12 cellular contexts compared by ENCODE assay signal in the genomic region with DNA sequence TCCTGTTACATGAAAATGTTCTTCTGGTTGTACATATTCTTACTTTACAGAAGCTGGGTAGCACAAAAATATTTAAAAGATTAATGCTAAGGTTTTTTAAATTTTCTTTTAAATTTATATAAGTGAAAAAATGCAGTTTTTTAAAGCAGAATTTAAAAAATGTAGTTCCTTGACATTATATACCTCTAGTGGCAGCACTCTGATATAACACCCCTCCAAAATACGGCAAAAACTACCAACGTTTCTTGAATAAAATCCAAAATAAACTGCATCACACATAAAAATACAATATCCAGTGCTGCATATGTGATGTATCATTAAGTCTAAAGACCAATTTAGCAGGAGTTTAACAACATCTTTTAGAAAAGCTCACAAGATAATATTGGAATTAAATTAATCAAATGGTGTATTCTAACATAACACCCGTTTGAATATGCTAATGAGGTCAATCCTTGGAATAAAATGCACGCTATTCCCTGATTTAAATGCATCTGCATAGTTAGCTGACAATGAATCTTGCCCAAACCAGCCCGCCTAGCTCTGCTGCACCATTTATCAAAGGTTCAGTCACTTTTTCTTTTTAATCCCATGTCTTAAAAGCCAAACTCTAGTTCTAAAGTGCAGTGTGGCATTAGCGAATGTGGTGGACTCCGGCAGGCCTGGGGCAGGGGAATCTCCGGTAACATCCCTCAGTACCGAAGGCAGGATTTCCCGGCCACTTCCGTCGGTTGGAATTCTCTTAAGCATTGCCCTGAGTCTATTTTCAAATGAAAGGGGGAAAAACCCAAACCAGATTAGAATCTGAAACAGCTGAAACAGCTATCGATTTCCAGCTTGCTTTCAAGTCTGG. TPM values are rescaled to one million over a fixed set of nuclear protein-coding genes. Genes with fewer than 3 reads are reported as not detected.
DNase-seq lines count a peak whose midpoint lies in the region; ATAC-seq and TF ChIP-seq lines count a peak whose summit lies in the region.
"Had no signal": no experiment of that assay in that cellular context is flagged by ENCODE, and none has a peak within 500 bp of the region (broad histone marks: within the 10 kb centered on the region; RNA-seq: fewer than 3 reads in every experiment).

No MANE protein-coding gene starts in this region.

- ATAC-seq in PC-3 (no peak), foreskin keratinocyte (no peak), GM21381 (IDR thresholded peaks at IDR 0.05; ENCODE audit: unreplicated experiment) (no peak), HG02870 (IDR thresholded peaks at IDR 0.05; ENCODE audit: unreplicated experiment) (no peak)

- H3K4me1 ChIP-seq in PC-3 (ENCODE audit: insufficient read depth, low read length) (no peaks in the 10 kb centered on the region), foreskin keratinocyte (no peaks in the 10 kb centered on the region), testis (peaks cover 5% of the 10 kb centered on the region)

- H3K4me3 Mint-ChIP-seq in activated naive CD8-positive, alpha-beta T cell, result peak overlapping the region; percentile 79
- H3K4me3 Mint-ChIP-seq in activated naive CD8-positive, alpha-beta T cell treated with anti-CD3 and anti-CD28 coated beads for 36 hours, result no peak overlapping the region

- no peaks in the 10 kb centered on the region for H3K9me3 Mint-ChIP-seq in activated naive CD8-positive, alpha-beta T cell (ENCODE audit: low read depth)
- no peaks in the 10 kb centered on the region for H3K9me3 Mint-ChIP-seq in activated naive CD8-positive, alpha-beta T cell treated with anti-CD3 and anti-CD28 coated beads for 36 hours

- H3K9me3 ChIP-seq in PC-3 (ENCODE audit: low read length) (no peaks in the 10 kb centered on the region), testis (no peaks in the 10 kb centered on the region)
- H3K9me3 ChIP-seq: upper lobe of left lung had no signal

- TF ChIP-seq POLR2A in testis (IDR thresholded peaks at IDR 0.05), result no peak

- H3F3A ChIP-seq in PC-3 (ENCODE audit: low read length, unreplicated experiment), result no peaks in the 10 kb centered on the region

- H3K4me1 Mint-ChIP-seq in activated naive CD8-positive, alpha-beta T cell (ENCODE audit: low read depth), result peaks cover 7% of the 10 kb centered on the region
- H3K4me1 Mint-ChIP-seq in activated naive CD8-positive, alpha-beta T cell treated with anti-CD3 and anti-CD28 coated beads for 36 hours, result peaks cover 2% of the 10 kb centered on the region

- POLR2A ChIA-PET in PC-3 (lab: Charles Lee; ENCODE audit: unreplicated experiment), result no interaction called here

- WGBS in testis, 2 donors, result 4 to 9% methylated on average over 13 of the region's 13 CpGs

- H3K79me2 ChIP-seq in PC-3 (ENCODE audit: low read length), result no peaks in the 10 kb centered on the region

- no peaks in the 10 kb centered on the region for H3K36me3 ChIP-seq in PC-3 (ENCODE audit: low read depth, low read length)
- no peaks in the 10 kb centered on the region for H3K36me3 ChIP-seq in testis (ENCODE audit: low read depth, missing control alignments)
- H3K36me3 ChIP-seq: upper lobe of left lung had no signal

- no peaks in the 10 kb centered on the region for H3K36me3 Mint-ChIP-seq in activated naive CD8-positive, alpha-beta T cell
- H3K36me3 Mint-ChIP-seq in activated naive CD8-positive, alpha-beta T cell treated with anti-CD3 and anti-CD28 coated beads for 36 hours, result no peaks in the 10 kb centered on the region

- H3K27ac ChIP-seq in PC-3 (ENCODE audit: low read length) (no peak overlapping the region), foreskin keratinocyte (no peak overlapping the region), testis (peak overlapping the region in 1 of 2 donors; percentile 2)
- H3K27ac ChIP-seq: upper lobe of left lung had no signal

- H4K20me1 ChIP-seq in PC-3 (ENCODE audit: low read length), result no peaks in the 10 kb centered on the region

- DNase-seq in activated naive CD8-positive, alpha-beta T cell treated with anti-CD3 and anti-CD28 coated beads for 36 hours, result no peak
- peak; percentile 3 for DNase-seq in PC-3
- DNase-seq in foreskin keratinocyte, result no peak
- DNase-seq in testis, result no peak
- DNase-seq in kidney tubule cell (ENCODE audit: low spot score), result no peak
- DNase-seq: NCI-H1092 treated with DMSO at 0.1 percent for 48 hours; stimulated activated CD4-positive, alpha-beta T cell treated with anti-CD3 and anti-CD28 coated beads, Interleukin-12 subunit alpha, Interleukin-12 subunit beta, amount 100 ng/mL, for 4 hours had no signal

- TF ChIP-seq CTCF in PC-3 (conservative IDR thresholded peaks at IDR 0.05; ENCODE audit: low read depth, low read length) (peak; percentile 36; the same call in 1 of the 2 replicates), foreskin keratinocyte (conservative IDR thresholded peaks at IDR 0.05) (peak; percentile 42), testis (IDR thresholded peaks at IDR 0.05) (peak in 1 of 3 experiments; percentile 64)

- no TSS peak for BruUV-seq in PC-3 (replicated peaks; lab: Mats Ljungman, UMichigan)

- no peak overlapping the region for H2AFZ ChIP-seq in PC-3 (ENCODE audit: low read length)

- H3K27me3 ChIP-seq in PC-3 (ENCODE audit: low read length) (peaks cover 9% of the 10 kb centered on the region; the same call in 1 of the 2 replicates), foreskin keratinocyte (peaks cover 31% of the 10 kb centered on the region), testis (no peaks in the 10 kb centered on the region)

- H3K9me2 ChIP-seq in PC-3 (replicated peaks; ENCODE audit: low read length), result no peaks in the 10 kb centered on the region

- intact Hi-C loops in PC-3 (cut with micrococcal nuclease) (no loop called here), testis (cut with DNase I; ENCODE audit: low total_unique reads) (no loop called here)

- H3K27me3 Mint-ChIP-seq in activated naive CD8-positive, alpha-beta T cell, result peaks cover 34% of the 10 kb centered on the region
- peaks cover 73% of the 10 kb centered on the region for H3K27me3 Mint-ChIP-seq in activated naive CD8-positive, alpha-beta T cell treated with anti-CD3 and anti-CD28 coated beads for 36 hours

- H3K9ac ChIP-seq in PC-3 (ENCODE audit: low read length), result no peak overlapping the region

- no peak overlapping the region for H3K4me2 ChIP-seq in PC-3 (ENCODE audit: low read length)

- no peak overlapping the region for H3K27ac Mint-ChIP-seq in activated naive CD8-positive, alpha-beta T cell
- no peak overlapping the region for H3K27ac Mint-ChIP-seq in activated naive CD8-positive, alpha-beta T cell treated with anti-CD3 and anti-CD28 coated beads for 36 hours

- H3K4me3 ChIP-seq in PC-3 (ENCODE audit: low read length), result no peak overlapping the region
- H3K4me3 ChIP-seq in testis, result peak overlapping the region; percentile 50 to 55

- CTCF ChIA-PET in PC-3 (lab: Charles Lee), result no interaction called here

RNA-seq across cellular contexts. Expression of a gene that starts 1.2 kb away (rescaled TPM):
- under 1 TPM in 1 of 2 experiments, not detected in 1; 0.08 TPM for total RNA-seq in activated naive CD8-positive, alpha-beta T cell treated with anti-CD3 and anti-CD28 coated beads for 36 hours
- total RNA-seq in PC-3 (2014; rRNA removed), result not detected in 2 replicates
- total RNA-seq in foreskin keratinocyte, result not detected in 2 replicates
- not detected in 2 replicates for polyA plus RNA-seq in foreskin keratinocyte
- total RNA-seq in testis, result 1 to 10 TPM; 7.7 to 8.3 TPM
- 3.0 TPM for polyA plus RNA-seq in testis (ENCODE audit: insufficient read depth, low read depth, low replicate concordance)
- total RNA-seq: bronchial epithelial cell had no signal
